27 cellular contexts compared by ENCODE assay signal in genomic region chr6:54690596-54690995, GRCh38.
"Had no signal": no experiment of that assay in that cellular context is flagged by ENCODE, and none has a peak within 500 bp of the region (broad histone marks: within the 10 kb centered on the region; RNA-seq: fewer than 3 reads in every experiment).

No MANE protein-coding gene starts in this region.

- DNase-seq: nephron progenitor cell; nucleus accumbens; ovary; posterior cingulate gyrus; psoas muscle; right cardiac atrium; right lobe of liver; sigmoid colon; small intestine; stimulated activated CD4-positive, alpha-beta T cell treated with anti-CD3 and anti-CD28 coated beads, Interleukin-15, amount 100 ng/mL, for 24 hours; stimulated activated CD4-positive, alpha-beta T cell treated with anti-CD3 and anti-CD28 coated beads, Interleukin-2, amount 100 ng/mL, for 24 hours; stimulated activated CD4-positive, alpha-beta T cell treated with anti-CD3 and anti-CD28 coated beads, Interleukin-2, amount 100 ng/mL, for 48 hours; stimulated activated CD4-positive, alpha-beta T cell treated with anti-CD3 and anti-CD28 coated beads, Interleukin-4, amount 100 ng/mL, for 24 hours; stimulated activated naive B cell treated with anti-CD40 and anti-IgM and Interleukin-4, amounts not matched to agents 10 μg/mL and 1 μg/mL and 100 μg/mL, for 72 hours; stimulated activated naive CD4-positive, alpha-beta T cell treated with Interleukin-2 at 50 U/mL for 16 hours; stomach; thyroid gland; trophoblast cell; upper lobe of left lung had no signal

- H3K79me2 ChIP-seq: parathyroid adenoma had no signal

- H3K4me3 ChIP-seq: ovary, psoas muscle, right lobe of liver, sigmoid colon, stomach, thoracic aorta, thyroid gland, tibial nerve, upper lobe of left lung, vagina had no signal

- H3K27me3 ChIP-seq: neutrophil, ovary, right lobe of liver, sigmoid colon, stomach, thyroid gland, tibial nerve, upper lobe of left lung, vagina had no signal

- H2AFZ ChIP-seq: parathyroid adenoma had no signal

- ATAC-seq: natural killer cell treated with Interleukin-12 subunit alpha and Interleukin-12 subunit beta and Interleukin-15 and Interleukin-18, amount 100 ng/mL, for 72 hours; psoas muscle; right cardiac atrium; right lobe of liver; stimulated activated effector memory CD8-positive, alpha-beta T cell treated with anti-CD3 and anti-CD28 coated beads, Interleukin-12 subunit alpha, Interleukin-12 subunit beta, amount 100 ng/mL, for 72 hours; stimulated activated naive B cell treated with anti-CD40 and anti-IgM and Interleukin-4, amounts not matched to agents 10 μg/mL and 1 μg/mL and 100 μg/mL, for 72 hours had no signal

- H3K36me3 ChIP-seq: neutrophil, ovary, right lobe of liver, sigmoid colon, stomach, thoracic aorta, thyroid gland, tibial nerve, upper lobe of left lung, vagina had no signal

- H3K4me1 ChIP-seq: parathyroid adenoma, psoas muscle, right lobe of liver, sigmoid colon, stomach, thyroid gland, tibial nerve, upper lobe of left lung, vagina had no signal

- H3K27ac ChIP-seq: neutrophil, ovary, parathyroid adenoma, psoas muscle, right lobe of liver, sigmoid colon, stomach, thoracic aorta, thyroid gland, tibial nerve, upper lobe of left lung, vagina had no signal

- H3K9ac ChIP-seq: parathyroid adenoma had no signal

- H3K9me3 ChIP-seq: neutrophil, ovary, psoas muscle, right lobe of liver, sigmoid colon, stomach, thoracic aorta, thyroid gland, tibial nerve, upper lobe of left lung, vagina had no signal

- FAIRE-seq: small intestine, urothelium cell line had no signal
